In the genomic region with DNA sequence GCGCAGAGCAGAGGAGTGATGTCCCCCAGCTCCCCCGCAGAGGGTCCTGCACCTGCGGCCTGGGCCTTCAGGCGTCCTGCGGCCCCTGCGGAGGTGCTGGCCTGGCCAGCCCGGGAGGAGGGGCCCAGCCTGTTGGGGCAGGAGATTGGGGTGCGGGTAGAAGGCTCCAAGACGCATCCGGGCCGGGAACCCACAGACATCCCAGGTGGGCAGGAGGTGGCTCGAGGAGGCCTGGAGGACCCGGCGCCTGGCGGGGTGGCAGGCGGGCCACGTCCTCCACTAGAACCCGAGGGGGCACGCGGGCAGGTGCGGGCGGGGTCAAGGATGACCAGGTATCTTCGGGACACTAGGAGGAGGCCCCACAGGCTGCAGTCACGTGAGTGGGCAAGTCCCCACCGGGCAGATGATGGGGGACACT, we compare ENCODE assay signal across 9 cellular contexts. TPM values are rescaled to one million over a fixed set of nuclear protein-coding genes. Genes with fewer than 3 reads are reported as not detected.
DNase-seq lines count a peak whose midpoint lies in the region; ATAC-seq and TF ChIP-seq lines count a peak whose summit lies in the region.
"Had no signal": no experiment of that assay in that cellular context is flagged by ENCODE, and none has a peak within 500 bp of the region (broad histone marks: within the 10 kb centered on the region; RNA-seq: fewer than 3 reads in every experiment).

No MANE protein-coding gene starts in this region.

- 61 to 79% methylated on average over 18 to 25 of the region's 25 CpGs for WGBS in upper lobe of left lung, 2 donors

- H3K36me3 ChIP-seq in mucosa of descending colon (ENCODE audit: low read depth) (no peaks in the 10 kb centered on the region), upper lobe of left lung (no peaks in the 10 kb centered on the region)

- H3K9me3 ChIP-seq in mucosa of descending colon (no peaks in the 10 kb centered on the region), upper lobe of left lung (no peaks in the 10 kb centered on the region)

- no peak for TF ChIP-seq EP300 in upper lobe of left lung (IDR thresholded peaks at IDR 0.05)

- peak overlapping the region; percentile 78 to 88 (median 83) for H3K27ac ChIP-seq in upper lobe of left lung

- H3K4me3 ChIP-seq in astrocyte of the cerebellum (ENCODE audit: low read depth, low read length), result peak overlapping the region; percentile 44
- no peak overlapping the region for H3K4me3 ChIP-seq in mucosa of descending colon
- peak overlapping the region; percentile 44 to 78 (median 70) for H3K4me3 ChIP-seq in upper lobe of left lung

- H3K4me3 Mint-ChIP-seq in activated naive CD4-positive, alpha-beta T cell treated with anti-CD3 and anti-CD28 coated beads, Interleukin-2, amount 50 U/mL, for 24 hours, result peak overlapping the region; percentile 94

- no peak overlapping the region for H3K27ac Mint-ChIP-seq in activated naive CD4-positive, alpha-beta T cell treated with anti-CD3 and anti-CD28 coated beads, Interleukin-2, amount 50 U/mL, for 24 hours

- ATAC-seq in mucosa of descending colon (no peak), upper lobe of left lung (ENCODE audit: low FRiP score in 2 of 2) (no peak), HG03469 (IDR thresholded peaks at IDR 0.05; ENCODE audit: unreplicated experiment) (no peak), GM21737 (IDR thresholded peaks at IDR 0.05; ENCODE audit: unreplicated experiment) (no peak)

- no peaks in the 10 kb centered on the region for H3K27me3 Mint-ChIP-seq in activated naive CD4-positive, alpha-beta T cell treated with anti-CD3 and anti-CD28 coated beads, Interleukin-2, amount 50 U/mL, for 24 hours

- H3K4me1 ChIP-seq in mucosa of descending colon (ENCODE audit: low read depth) (peaks cover 60% of the 10 kb centered on the region), upper lobe of left lung (peaks cover 34 to 61% (median 47%) of the 10 kb centered on the region in 4 donors)

- peaks cover 25% of the 10 kb centered on the region for H3K4me1 Mint-ChIP-seq in activated naive CD4-positive, alpha-beta T cell treated with anti-CD3 and anti-CD28 coated beads, Interleukin-2, amount 50 U/mL, for 24 hours

- no peak for DNase-seq in activated naive CD4-positive, alpha-beta T cell (lab: John Stamatoyannopoulos, UW)
- DNase-seq in astrocyte of the cerebellum (ENCODE audit: low read depth) (no peak), mucosa of descending colon (peak in 2 of 3 donors; percentile 46 to 74), upper lobe of left lung (peak in 1 of 2 donors; percentile 86), DMS153 treated with DMSO at 0.1 percent for 48 hours (lab: John Stamatoyannopoulos, UW; ENCODE audit: unreplicated experiment) (no peak)
- DNase-seq: activated CD4-positive, alpha-beta T cell treated with anti-CD3 and anti-CD28 coated beads for 48 hours had no signal

- H3K27me3 ChIP-seq in upper lobe of left lung, result no peaks in the 10 kb centered on the region

- no peak for TF ChIP-seq POLR2A in upper lobe of left lung (IDR thresholded peaks at IDR 0.05)

- H3K36me3 Mint-ChIP-seq in activated naive CD4-positive, alpha-beta T cell treated with anti-CD3 and anti-CD28 coated beads, Interleukin-2, amount 50 U/mL, for 24 hours, result no peaks in the 10 kb centered on the region

- no peaks in the 10 kb centered on the region for H3K9me3 Mint-ChIP-seq in activated naive CD4-positive, alpha-beta T cell treated with anti-CD3 and anti-CD28 coated beads, Interleukin-2, amount 50 U/mL, for 24 hours

- in situ Hi-C loops in astrocyte of the cerebellum (cut with HindIII; ENCODE audit: low sequenced_read_pairs), result no loop called here

- intact Hi-C loops in mucosa of descending colon (cut with DNase I, micrococcal nuclease), result no loop called here

- no peak for TF ChIP-seq CTCF in astrocyte of the cerebellum (IDR thresholded peaks at IDR 0.05; ENCODE audit: low read depth, low read length, missing control alignments)
- TF ChIP-seq CTCF in mucosa of descending colon (IDR thresholded peaks at IDR 0.05), result no peak
- TF ChIP-seq CTCF in upper lobe of left lung (IDR thresholded peaks at IDR 0.05), result no peak

RNA-seq across cellular contexts. Expression of a gene that starts 0.6 kb away (rescaled TPM):
- total RNA-seq in mucosa of descending colon (100 to 1,000 TPM; 127 to 268 (median 213) TPM), upper lobe of left lung (10 to 100 TPM; 17.8 to 50.4 (median 36.2) TPM)

RNA-seq across cellular contexts. Expression of a gene that starts 16.8 kb away (rescaled TPM):
- 10 to 100 TPM in 2 of 3 donors, 1 to 10 TPM in 1; 10.0 to 12.8 (median 12.3) TPM for total RNA-seq in mucosa of descending colon
- total RNA-seq in upper lobe of left lung, result 10 to 100 TPM in 1 of 6 donors, 1 to 10 TPM in 5; 5.2 to 24.7 (median 7.6) TPM

RNA-seq across cellular contexts. Expression of a gene that starts 24.8 kb away (rescaled TPM):
- total RNA-seq in mucosa of descending colon (not detected), upper lobe of left lung (not detected)

RNA-seq across cellular contexts. Expression of a gene that starts 37.4 kb away (rescaled TPM):
- total RNA-seq in mucosa of descending colon (not detected), upper lobe of left lung (under 1 TPM in 1 of 6 donors, not detected in 5; 0.39 TPM)

Comparison
In these comparisons a context has a peak if more than half of its experiments do, and no peak if none do; other contexts are left out.
1. DNase-seq: peak in mucosa of descending colon (2 of 3); none in activated naive CD4-positive, alpha-beta T cell (0 of 4), astrocyte of the cerebellum (single experiment) and DMS153 treated with DMSO at 0.1 percent for 48 hours (single experiment).